Comparison of ENCODE assay signal across 22 cellular contexts in the genomic region with DNA sequence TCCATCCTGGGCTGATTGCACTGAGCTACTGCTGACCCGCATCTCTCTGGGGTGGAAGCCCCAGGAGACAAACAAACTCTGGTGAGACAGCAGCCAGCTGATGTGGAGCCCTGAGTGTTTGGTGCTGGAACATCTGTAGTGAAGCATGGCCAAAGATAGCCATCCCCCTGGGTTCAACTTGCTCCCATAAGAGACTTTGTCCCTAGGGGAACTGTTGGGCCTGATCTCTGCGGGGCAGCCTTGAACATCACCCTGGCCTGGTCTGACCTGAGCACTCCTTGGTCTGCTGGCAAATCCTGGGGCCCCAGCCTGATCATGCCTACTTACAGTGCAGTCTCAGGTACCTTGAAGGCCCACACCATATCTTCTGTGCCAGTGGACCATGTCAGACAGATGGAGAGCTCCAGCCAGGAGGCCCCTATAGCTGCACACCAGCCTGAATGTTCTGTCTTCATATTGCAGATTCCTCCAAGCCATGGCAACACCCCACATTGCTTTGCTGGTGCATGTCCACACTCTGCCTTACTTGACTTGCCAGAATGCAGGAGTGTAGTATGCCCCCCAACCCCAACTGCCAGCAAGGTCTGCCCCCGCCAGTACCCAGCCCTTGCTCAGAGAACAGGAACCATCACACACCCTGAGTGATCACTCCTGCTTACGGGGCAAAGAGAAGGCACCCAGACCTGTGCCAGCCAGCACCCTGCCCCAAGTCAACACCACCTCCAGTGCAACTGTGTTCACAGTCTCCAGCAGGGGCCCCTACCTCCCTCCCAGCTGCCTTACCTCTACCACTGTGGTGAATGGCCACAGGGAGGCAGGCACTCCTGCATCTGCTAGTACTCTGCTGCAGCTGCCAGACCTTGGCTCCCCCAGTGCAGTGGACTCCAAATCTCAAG.
DNase-seq lines count a peak whose midpoint lies in the region; ATAC-seq and TF ChIP-seq lines count a peak whose summit lies in the region.
"Had no signal": no experiment of that assay in that cellular context is flagged by ENCODE, and none has a peak within 500 bp of the region (broad histone marks: within the 10 kb centered on the region; RNA-seq: fewer than 3 reads in every experiment).

No MANE protein-coding gene starts in this region.

- peak; percentile 73 for TF ChIP-seq CTCF in endodermal cell (conservative IDR thresholded peaks at IDR 0.05)

- no peaks in the 10 kb centered on the region for H3K4me1 ChIP-seq in endodermal cell (ENCODE audit: control insufficient read depth, insufficient read depth, low read length)
- H3K4me1 ChIP-seq: A549, BLaER1, prostate gland, vagina had no signal

- WGBS in endodermal cell (ENCODE audit: insufficient coverage in 1 of 2, insufficient read length in 1 of 2), 2 experiments = 90 to 94% methylated on average over 2 to 4 of the region's 4 CpGs

- H3K27ac Mint-ChIP-seq in activated naive CD8-positive, alpha-beta T cell treated with anti-CD3 and anti-CD28 coated beads, Interleukin-2, amount 50 U/mL, for 24 hours = no peak overlapping the region
- H3K27ac Mint-ChIP-seq in activated naive CD8-positive, alpha-beta T cell treated with anti-CD3 and anti-CD28 coated beads for 36 hours = no peak overlapping the region
- no peak overlapping the region for H3K27ac Mint-ChIP-seq in endodermal cell
- no peak overlapping the region for H3K27ac Mint-ChIP-seq in stimulated activated naive B cell treated with anti-CD40 and anti-IgM and Interleukin-4, amounts not matched to agents 10 μg/mL and 1 μg/mL and 100 μg/mL, for 72 hours
- H3K27ac Mint-ChIP-seq: nephron progenitor cell had no signal

- no peak for DNase-seq in activated naive CD8-positive, alpha-beta T cell treated with anti-CD3 and anti-CD28 coated beads, Interleukin-2, amount 50 U/mL, for 24 hours
- DNase-seq in activated naive CD8-positive, alpha-beta T cell treated with anti-CD3 and anti-CD28 coated beads for 36 hours = no peak
- DNase-seq in NAMALWA (ENCODE audit: low spot score) (peak; percentile 4), endodermal cell (peak; percentile 81), NCI-H345 treated with DMSO at 0.1 percent for 48 hours (lab: John Stamatoyannopoulos, UW; ENCODE audit: unreplicated experiment) (no peak), COLO668 (lab: John Stamatoyannopoulos, UW; ENCODE audit: unreplicated experiment) (no peak)
- no peak for DNase-seq in stimulated activated naive B cell treated with anti-CD40 and anti-IgM and Interleukin-4, amounts not matched to agents 10 μg/mL and 1 μg/mL and 100 μg/mL, for 72 hours
- DNase-seq: GM23248; kidney; NCI-H146; NCI-H2171 treated with DMSO at 0.1 percent for 48 hours; NCI-H774; nephron progenitor cell; stimulated activated CD4-positive, alpha-beta T cell treated with anti-CD3 and anti-CD28 coated beads, Interleukin-4, amount 100 ng/mL, for 1 hour; substantia nigra had no signal

- no peaks in the 10 kb centered on the region for H3K36me3 ChIP-seq in endodermal cell (ENCODE audit: control insufficient read depth, insufficient read depth, low read length)
- H3K36me3 ChIP-seq: BLaER1, prostate gland, vagina had no signal

- no peak overlapping the region for H3K27ac ChIP-seq in endodermal cell (ENCODE audit: low read depth, low read length)
- H3K27ac ChIP-seq: A549, BLaER1, GM23248, hepatocyte, prostate gland, SK-N-MC, vagina had no signal

- no peaks in the 10 kb centered on the region for H3K4me1 Mint-ChIP-seq in activated naive CD8-positive, alpha-beta T cell treated with anti-CD3 and anti-CD28 coated beads, Interleukin-2, amount 50 U/mL, for 24 hours
- H3K4me1 Mint-ChIP-seq in activated naive CD8-positive, alpha-beta T cell treated with anti-CD3 and anti-CD28 coated beads for 36 hours = no peaks in the 10 kb centered on the region
- H3K4me1 Mint-ChIP-seq in endodermal cell = no peaks in the 10 kb centered on the region
- peaks cover 4 to 8% of the 10 kb centered on the region in 2 donors for H3K4me1 Mint-ChIP-seq in stimulated activated naive B cell treated with anti-CD40 and anti-IgM and Interleukin-4, amounts not matched to agents 10 μg/mL and 1 μg/mL and 100 μg/mL, for 72 hours
- H3K4me1 Mint-ChIP-seq: nephron progenitor cell had no signal

- no peaks in the 10 kb centered on the region for H3K27me3 ChIP-seq in endodermal cell (ENCODE audit: control insufficient read depth, insufficient read depth, low read length, poor library complexity, severe bottlenecking)
- H3K27me3 ChIP-seq: BLaER1, hepatocyte, vagina had no signal

- no peaks in the 10 kb centered on the region for H3K9me3 Mint-ChIP-seq in activated naive CD8-positive, alpha-beta T cell treated with anti-CD3 and anti-CD28 coated beads, Interleukin-2, amount 50 U/mL, for 24 hours
- H3K9me3 Mint-ChIP-seq in activated naive CD8-positive, alpha-beta T cell treated with anti-CD3 and anti-CD28 coated beads for 36 hours = no peaks in the 10 kb centered on the region
- H3K9me3 Mint-ChIP-seq in endodermal cell = no peaks in the 10 kb centered on the region
- no peaks in the 10 kb centered on the region for H3K9me3 Mint-ChIP-seq in stimulated activated naive B cell treated with anti-CD40 and anti-IgM and Interleukin-4, amounts not matched to agents 10 μg/mL and 1 μg/mL and 100 μg/mL, for 72 hours
- H3K9me3 Mint-ChIP-seq: nephron progenitor cell had no signal

- ATAC-seq in activated naive CD8-positive, alpha-beta T cell treated with anti-CD3 and anti-CD28 coated beads, Interleukin-2, amount 50 U/mL, for 24 hours = peak; percentile 43
- ATAC-seq in stimulated activated naive B cell treated with anti-CD40 and anti-IgM and Interleukin-4, amounts not matched to agents 10 μg/mL and 1 μg/mL and 100 μg/mL, for 72 hours (replicated peaks) = peak; percentile 48 to 54
- ATAC-seq in esophagus mucosa = no peak

- no peaks in the 10 kb centered on the region for H3K36me3 Mint-ChIP-seq in activated naive CD8-positive, alpha-beta T cell treated with anti-CD3 and anti-CD28 coated beads, Interleukin-2, amount 50 U/mL, for 24 hours (ENCODE audit: low read depth)
- no peaks in the 10 kb centered on the region for H3K36me3 Mint-ChIP-seq in activated naive CD8-positive, alpha-beta T cell treated with anti-CD3 and anti-CD28 coated beads for 36 hours
- no peaks in the 10 kb centered on the region for H3K36me3 Mint-ChIP-seq in endodermal cell (ENCODE audit: low read depth)
- H3K36me3 Mint-ChIP-seq in stimulated activated naive B cell treated with anti-CD40 and anti-IgM and Interleukin-4, amounts not matched to agents 10 μg/mL and 1 μg/mL and 100 μg/mL, for 72 hours = no peaks in the 10 kb centered on the region

- no peak overlapping the region for H3K4me3 Mint-ChIP-seq in activated naive CD8-positive, alpha-beta T cell treated with anti-CD3 and anti-CD28 coated beads, Interleukin-2, amount 50 U/mL, for 24 hours
- no peak overlapping the region for H3K4me3 Mint-ChIP-seq in activated naive CD8-positive, alpha-beta T cell treated with anti-CD3 and anti-CD28 coated beads for 36 hours
- no peak overlapping the region for H3K4me3 Mint-ChIP-seq in endodermal cell
- no peak overlapping the region for H3K4me3 Mint-ChIP-seq in stimulated activated naive B cell treated with anti-CD40 and anti-IgM and Interleukin-4, amounts not matched to agents 10 μg/mL and 1 μg/mL and 100 μg/mL, for 72 hours
- H3K4me3 Mint-ChIP-seq: nephron progenitor cell had no signal

- no peak overlapping the region for H3K9ac ChIP-seq in endodermal cell (ENCODE audit: extremely low read depth, low read length, poor library complexity, severe bottlenecking)
- H3K9ac ChIP-seq: BLaER1, GM23248 had no signal

- no peaks in the 10 kb centered on the region for H3K9me3 ChIP-seq in endodermal cell (ENCODE audit: control insufficient read depth, low read length)
- H3K9me3 ChIP-seq: A549, BLaER1, prostate gland, vagina had no signal

- H3K4me3 ChIP-seq in endodermal cell (ENCODE audit: low read length) = no peak overlapping the region
- H3K4me3 ChIP-seq: A549, BLaER1, GM23248, hepatocyte, prostate gland, SK-N-MC, vagina had no signal

- peaks cover 11% of the 10 kb centered on the region for H3K27me3 Mint-ChIP-seq in activated naive CD8-positive, alpha-beta T cell treated with anti-CD3 and anti-CD28 coated beads, Interleukin-2, amount 50 U/mL, for 24 hours
- H3K27me3 Mint-ChIP-seq in activated naive CD8-positive, alpha-beta T cell treated with anti-CD3 and anti-CD28 coated beads for 36 hours = peaks cover 38% of the 10 kb centered on the region
- H3K27me3 Mint-ChIP-seq in endodermal cell (ENCODE audit: insufficient read depth) = peaks cover 1% of the 10 kb centered on the region
- peaks cover 0 to 7% of the 10 kb centered on the region in 2 donors for H3K27me3 Mint-ChIP-seq in stimulated activated naive B cell treated with anti-CD40 and anti-IgM and Interleukin-4, amounts not matched to agents 10 μg/mL and 1 μg/mL and 100 μg/mL, for 72 hours

Comparison
In these comparisons a context has a peak if more than half of its experiments do, and no peak if none do; other contexts are left out.
1. DNase-seq: peak in NAMALWA (single experiment) and endodermal cell (single experiment); none in activated naive CD8-positive, alpha-beta T cell treated with anti-CD3 and anti-CD28 coated beads, Interleukin-2, amount 50 U/mL, for 24 hours (single experiment), activated naive CD8-positive, alpha-beta T cell treated with anti-CD3 and anti-CD28 coated beads for 36 hours (single experiment), stimulated activated naive B cell treated with anti-CD40 and anti-IgM and Interleukin-4, amounts not matched to agents 10 μg/mL and 1 μg/mL and 100 μg/mL, for 72 hours (single experiment), NCI-H345 treated with DMSO at 0.1 percent for 48 hours (single experiment) and COLO668 (single experiment).